8 cellular contexts compared by ENCODE assay signal in the genomic region with DNA sequence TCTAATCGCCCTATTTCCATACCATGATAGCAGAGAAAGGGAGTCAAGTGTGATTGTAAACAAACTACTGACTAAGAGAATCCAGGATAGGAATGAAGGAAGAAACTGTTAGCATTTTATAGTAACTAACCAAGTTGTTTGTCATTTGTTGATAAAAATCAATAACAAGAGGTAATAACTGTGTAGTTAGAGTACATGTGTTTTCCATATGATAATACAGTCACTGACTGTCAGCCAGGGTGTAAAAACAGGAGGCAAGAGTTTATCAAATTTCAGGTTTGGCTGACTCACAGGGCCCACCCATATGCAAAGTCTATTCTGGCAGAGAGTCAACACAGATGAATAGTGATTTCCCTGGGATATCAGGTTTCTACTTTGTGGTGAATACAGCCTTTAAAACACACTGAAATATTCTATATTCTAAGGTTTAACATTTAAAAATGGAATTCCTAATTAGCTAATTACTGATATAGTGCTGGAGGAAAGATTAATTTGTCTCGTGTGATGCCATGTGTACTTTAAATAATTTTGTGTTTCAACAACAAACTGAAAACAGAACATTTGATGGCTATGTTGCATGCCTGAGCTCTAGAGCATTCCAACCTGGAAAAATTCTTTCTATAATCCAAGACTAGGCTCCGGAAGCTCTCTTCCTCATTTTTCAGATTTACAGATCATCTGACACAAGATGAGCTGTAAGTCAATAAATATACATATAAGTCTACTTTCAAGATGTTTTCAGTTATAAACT. TPM values are rescaled to one million over a fixed set of nuclear protein-coding genes. Genes with fewer than 3 reads are reported as not detected.
DNase-seq lines count a peak whose midpoint lies in the region; ATAC-seq and TF ChIP-seq lines count a peak whose summit lies in the region.

No MANE protein-coding gene starts in this region.

- H3K9me3 ChIP-seq in CD8-positive, alpha-beta T cell (ENCODE audit: low read length): no peaks in the 10 kb centered on the region

- CTCF ChIA-PET in CD8-positive, alpha-beta T cell (lab: Charles Lee): interaction anchor here (0.9 to 3.1 kb wide), 6 partner anchors 9 to 730 kb away, joined by 3 to 12 read pairs (median 6); no protein-coding TSS in a partner anchor

- ATAC-seq in GM18909 (IDR thresholded peaks at IDR 0.05; ENCODE audit: poor library complexity, unreplicated experiment) (no peak), HG03108 (IDR thresholded peaks at IDR 0.05; ENCODE audit: unreplicated experiment) (no peak)
- ATAC-seq in CD8-positive, alpha-beta T cell: no peak

- H3K27me3 ChIP-seq in CD8-positive, alpha-beta T cell (ENCODE audit: insufficient read depth, low read length): no peaks in the 10 kb centered on the region

- in situ Hi-C loops in GM13976 (cut with MboI; ENCODE audit: low sequenced_read_pairs, unreplicated experiment): no loop called here

- no peak overlapping the region for H3K27ac ChIP-seq in CD8-positive, alpha-beta T cell (ENCODE audit: low read depth, low read length)

- peaks cover 10% of the 10 kb centered on the region for H3K4me1 ChIP-seq in CD8-positive, alpha-beta T cell (ENCODE audit: insufficient read depth, low read length)

- H3K4me3 Mint-ChIP-seq in HFFc6: no peak overlapping the region
- H3K4me3 Mint-ChIP-seq in CD8-positive, alpha-beta T cell: no peak overlapping the region

- TF ChIP-seq CTCF in HFFc6 (IDR thresholded peaks at IDR 0.05): no peak
- no peak for TF ChIP-seq CTCF in fibroblast of the aortic adventitia (IDR thresholded peaks at IDR 0.05; ENCODE audit: insufficient read depth, low read length)
- no peak for TF ChIP-seq CTCF in GM13976 (IDR thresholded peaks at IDR 0.05; ENCODE audit: borderline replicate concordance, control extremely low read depth, extremely low read depth, insufficient read depth, missing control alignments)
- TF ChIP-seq CTCF in CD8-positive, alpha-beta T cell (IDR thresholded peaks at IDR 0.05): no peak

- H3K9me3 Mint-ChIP-seq in HFFc6: no peaks in the 10 kb centered on the region
- H3K9me3 Mint-ChIP-seq in CD8-positive, alpha-beta T cell: no peaks in the 10 kb centered on the region

- peak; percentile 42 for DNase-seq in AG08396 (ENCODE audit: low spot score)
- peak; percentile 52 for DNase-seq in HFFc6
- peak; percentile 47 for DNase-seq in RKO (ENCODE audit: low spot score)
- peak; percentile 80 for DNase-seq in fibroblast of the aortic adventitia (ENCODE audit: low read depth)
- no peak for DNase-seq in GM13976 (ENCODE audit: low spot score)
- DNase-seq in CD8-positive, alpha-beta T cell: no peak

- no peaks in the 10 kb centered on the region for H3K36me3 Mint-ChIP-seq in HFFc6 (ENCODE audit: low read depth)
- H3K36me3 Mint-ChIP-seq in CD8-positive, alpha-beta T cell: no peaks in the 10 kb centered on the region

- POLR2A ChIA-PET in CD8-positive, alpha-beta T cell (lab: Charles Lee): interaction anchor here (1.0 kb wide), 1 partner anchor 17 kb away, joined by 3 read pairs; no protein-coding TSS in a partner anchor

- peaks cover 13% of the 10 kb centered on the region for H3K27me3 Mint-ChIP-seq in HFFc6 (ENCODE audit: insufficient read depth)
- H3K27me3 Mint-ChIP-seq in CD8-positive, alpha-beta T cell (ENCODE audit: low read depth): no peaks in the 10 kb centered on the region

- peaks cover 14% of the 10 kb centered on the region for H3K4me1 Mint-ChIP-seq in HFFc6 (ENCODE audit: low read depth)
- peaks cover 19% of the 10 kb centered on the region for H3K4me1 Mint-ChIP-seq in CD8-positive, alpha-beta T cell (ENCODE audit: low read depth)

- no peak overlapping the region for H3K4me3 ChIP-seq in fibroblast of the aortic adventitia (ENCODE audit: low read depth, low read length)
- no peak overlapping the region for H3K4me3 ChIP-seq in CD8-positive, alpha-beta T cell (ENCODE audit: low read depth, low read length)

- intact Hi-C loops in CD8-positive, alpha-beta T cell (cut with DNase I, micrococcal nuclease): loop anchor here in 1 of 2 experiments (5.0 kb wide), 1 partner anchor 95 kb away; no protein-coding TSS in a partner anchor

- no peaks in the 10 kb centered on the region for H3K36me3 ChIP-seq in CD8-positive, alpha-beta T cell (ENCODE audit: insufficient read depth, low read length)

- H3K27ac Mint-ChIP-seq in HFFc6: no peak overlapping the region
- H3K27ac Mint-ChIP-seq in CD8-positive, alpha-beta T cell: no peak overlapping the region

RNA-seq across cellular contexts. Expression of gene FOXO1, which starts 6.0 kb away (rescaled TPM):
- 1 to 10 TPM in 1 of 6 experiments, under 1 TPM in 5; 0.48 to 1.1 (median 0.63) TPM for total RNA-seq in HFFc6 (2021; fragmentation: NEBNext Ultra II Directional; extraction: Animal tissue kit (Norgen Biotek cat#: 25700))
- 3.2 and 10.5 TPM in 2 replicates for total RNA-seq in fibroblast of the aortic adventitia (ENCODE audit: low replicate concordance)
- 10 to 100 TPM; 97.2 to 97.3 TPM for total RNA-seq in CD8-positive, alpha-beta T cell

Comparison
In these comparisons a context has a peak if more than half of its experiments do, and no peak if none do; other contexts are left out.
1. DNase-seq: peak in AG08396 (single experiment), HFFc6 (single experiment), RKO (single experiment) and fibroblast of the aortic adventitia (single experiment); none in GM13976 (single experiment) and CD8-positive, alpha-beta T cell (0 of 7).